Comparison of ENCODE assay signal across 11 cellular contexts in genomic region chr18:76452357-76452756, GRCh38. TPM values are rescaled to one million over a fixed set of nuclear protein-coding genes. Genes with fewer than 3 reads are reported as not detected.
DNase-seq lines count a peak whose midpoint lies in the region; TF ChIP-seq lines count a peak whose summit lies in the region.
"Had no signal": no experiment of that assay in that cellular context is flagged by ENCODE, and none has a peak within 500 bp of the region (broad histone marks: within the 10 kb centered on the region; RNA-seq: fewer than 3 reads in every experiment).

No MANE protein-coding gene starts in this region.

- POLR2A ChIA-PET in OCI-LY7 (lab: Charles Lee): no interaction called here

- H3F3A ChIP-seq in neural progenitor cell (ENCODE audit: low read depth): peaks cover 61% of the 10 kb centered on the region

- no peaks in the 10 kb centered on the region for H3K27me3 ChIP-seq in neural progenitor cell

- intact Hi-C loops in OCI-LY7 (cut with micrococcal nuclease; ENCODE audit: unreplicated experiment): no loop called here

- peaks cover 66% of the 10 kb centered on the region for H3K4me1 Mint-ChIP-seq in chondrocyte (ENCODE audit: low read depth)
- H3K4me1 Mint-ChIP-seq in neural progenitor cell: peaks cover 88% of the 10 kb centered on the region
- peaks cover 10% of the 10 kb centered on the region for H3K4me1 Mint-ChIP-seq in T-helper 2 cell treated with Interferon-gamma antibody and Interleukin-4, amounts not matched to agents 5 μg/mL and 100 μg/mL, for 36 hours (ENCODE audit: low read depth)

- H3K4me1 ChIP-seq in neural progenitor cell: peaks cover 84% of the 10 kb centered on the region
- H3K4me1 ChIP-seq in OCI-LY7 (ENCODE audit: insufficient read depth, low read length, poor library complexity, severe bottlenecking): peaks cover 6% of the 10 kb centered on the region

- H3K27me3 Mint-ChIP-seq in chondrocyte (ENCODE audit: low read depth): no peaks in the 10 kb centered on the region
- H3K27me3 Mint-ChIP-seq in neural progenitor cell (ENCODE audit: insufficient read depth, low read depth): peaks cover 10% of the 10 kb centered on the region
- H3K27me3 Mint-ChIP-seq in T-helper 2 cell treated with Interferon-gamma antibody and Interleukin-4, amounts not matched to agents 5 μg/mL and 100 μg/mL, for 36 hours (ENCODE audit: low read depth): peaks cover 45% of the 10 kb centered on the region

- H3K9me2 ChIP-seq in OCI-LY7 (ENCODE audit: insufficient read depth, low read length): no peaks in the 10 kb centered on the region

- H3K36me3 ChIP-seq in neural progenitor cell (no peaks in the 10 kb centered on the region), OCI-LY7 (ENCODE audit: insufficient read depth, low read length) (no peaks in the 10 kb centered on the region)

- H3K27ac ChIP-seq in neural progenitor cell: peak overlapping the region; percentile 35
- H3K27ac ChIP-seq in OCI-LY7 (ENCODE audit: low read depth, low read length, poor library complexity, severe bottlenecking): no peak overlapping the region
- H3K27ac ChIP-seq: PC-9 had no signal

- peaks cover 100% of the 10 kb centered on the region for H3K79me2 ChIP-seq in neural progenitor cell (ENCODE audit: low read depth)
- H3K79me2 ChIP-seq in OCI-LY7 (ENCODE audit: insufficient read depth, low read depth, low read length): peaks cover 93% of the 10 kb centered on the region

- H3K36me3 Mint-ChIP-seq in chondrocyte (ENCODE audit: low read depth) (no peaks in the 10 kb centered on the region), neural progenitor cell (peaks cover 3% of the 10 kb centered on the region)
- H3K36me3 Mint-ChIP-seq in T-helper 2 cell treated with Interferon-gamma antibody and Interleukin-4, amounts not matched to agents 5 μg/mL and 100 μg/mL, for 36 hours (ENCODE audit: low read depth): no peaks in the 10 kb centered on the region

- peak overlapping the region; percentile 77 for H3K4me3 Mint-ChIP-seq in chondrocyte (ENCODE audit: unreplicated experiment)
- H3K4me3 Mint-ChIP-seq in neural progenitor cell: peak overlapping the region; percentile 84
- no peak overlapping the region for H3K4me3 Mint-ChIP-seq in T-helper 2 cell treated with Interferon-gamma antibody and Interleukin-4, amounts not matched to agents 5 μg/mL and 100 μg/mL, for 36 hours

- CTCF ChIA-PET in OCI-LY7 (lab: Charles Lee; ENCODE audit: unreplicated experiment): no interaction called here

- H3K4me2 ChIP-seq in neural progenitor cell (peak overlapping the region; percentile 83), OCI-LY7 (ENCODE audit: low read length) (no peak overlapping the region)
- H3K4me2 ChIP-seq: PC-9 had no signal

- H2AFZ ChIP-seq in neural progenitor cell (replicated peaks) (no peak overlapping the region), OCI-LY7 (ENCODE audit: low read length) (no peak overlapping the region)
- H2AFZ ChIP-seq: PC-9 had no signal

- H3K9me3 ChIP-seq in neural progenitor cell (ENCODE audit: low read depth) (no peaks in the 10 kb centered on the region), OCI-LY7 (ENCODE audit: low read length) (no peaks in the 10 kb centered on the region)

- no peak for TF ChIP-seq CTCF in chondrocyte (IDR thresholded peaks at IDR 0.05)
- TF ChIP-seq CTCF in neural progenitor cell (IDR thresholded peaks at IDR 0.05): no peak
- no peak for TF ChIP-seq CTCF in OCI-LY7 (conservative IDR thresholded peaks at IDR 0.05; ENCODE audit: low read length)

- BruUV-seq in OCI-LY7 (replicated peaks; lab: Mats Ljungman, UMichigan): no TSS peak

- no peaks in the 10 kb centered on the region for H3K9me3 Mint-ChIP-seq in chondrocyte (ENCODE audit: low read depth)
- H3K9me3 Mint-ChIP-seq in neural progenitor cell: no peaks in the 10 kb centered on the region
- no peaks in the 10 kb centered on the region for H3K9me3 Mint-ChIP-seq in T-helper 2 cell treated with Interferon-gamma antibody and Interleukin-4, amounts not matched to agents 5 μg/mL and 100 μg/mL, for 36 hours
- H3K9me3 Mint-ChIP-seq: effector memory CD8-positive, alpha-beta T cell had no signal

- H3K4me3 ChIP-seq in neural progenitor cell (peak overlapping the region; percentile 49), OCI-LY7 (ENCODE audit: low read depth, low read length, poor library complexity, severe bottlenecking) (no peak overlapping the region)
- H3K4me3 ChIP-seq: PC-9 had no signal

- DNase-seq in EH (ENCODE audit: low read depth) (peak; percentile 59), MV-4-11 (lab: John Stamatoyannopoulos, UW) (peak; percentile 52), chondrocyte (ENCODE audit: low spot score) (no peak), neural progenitor cell (ENCODE audit: low spot score) (no peak), OCI-LY7 (ENCODE audit: low spot score) (no peak), T-helper 1 cell (no peak)
- DNase-seq in activated effector memory CD4-positive, alpha-beta T cell treated with anti-CD3 and anti-CD28 coated beads, Interleukin-2, amount 50 U/mL, for 16 hours: no peak
- DNase-seq in T-helper 2 cell treated with Interferon-gamma antibody and Interleukin-4, amounts not matched to agents 5 μg/mL and 100 μg/mL, for 36 hours (ENCODE audit: low spot score): no peak
- DNase-seq: activated CD8-positive, alpha-beta T cell treated with anti-CD3 and anti-CD28 coated beads, Interleukin-2, amount 10 ng/mL, durations not matched to agents 7 days and 5 days; effector memory CD8-positive, alpha-beta T cell; PC-9 had no signal

- H3K9ac ChIP-seq in neural progenitor cell: no peak overlapping the region

- peak overlapping the region; percentile 91 for H3K27ac Mint-ChIP-seq in chondrocyte (ENCODE audit: unreplicated experiment)
- peak overlapping the region; percentile 59 for H3K27ac Mint-ChIP-seq in neural progenitor cell
- no peak overlapping the region for H3K27ac Mint-ChIP-seq in T-helper 2 cell treated with Interferon-gamma antibody and Interleukin-4, amounts not matched to agents 5 μg/mL and 100 μg/mL, for 36 hours
- H3K27ac Mint-ChIP-seq: activated CD8-positive, alpha-beta T cell treated with anti-CD3 and anti-CD28 coated beads, Interleukin-2, amount 10 ng/mL, durations not matched to agents 7 days and 5 days; effector memory CD8-positive, alpha-beta T cell had no signal

- H4K20me1 ChIP-seq in neural progenitor cell (ENCODE audit: low read depth): peaks cover 100% of the 10 kb centered on the region
- peaks cover 11% of the 10 kb centered on the region for H4K20me1 ChIP-seq in OCI-LY7 (ENCODE audit: insufficient read depth, low read length)

RNA-seq across cellular contexts. Expression of gene ZNF516, which starts 42.7 kb away (rescaled TPM):
- 26.1 to 31.8 TPM (median 27.7 TPM) in 3 replicates for total RNA-seq in chondrocyte
- 45.5 and 83.3 TPM in 2 replicates for total RNA-seq in neural progenitor cell (ENCODE audit: low replicate concordance)
- 14.3 and 16.2 TPM in 2 replicates for total RNA-seq in OCI-LY7 (2014; rRNA removed; shearing (Covaris generic))
- total RNA-seq in OCI-LY7 (2022): 32.3 and 38.2 TPM in 2 replicates

Comparison
In these comparisons a context has a peak if more than half of its experiments do, and no peak if none do; other contexts are left out.
1. DNase-seq: peak in EH (single experiment) and MV-4-11 (single experiment); none in chondrocyte (single experiment), neural progenitor cell (single experiment), activated effector memory CD4-positive, alpha-beta T cell treated with anti-CD3 and anti-CD28 coated beads, Interleukin-2, amount 50 U/mL, for 16 hours (single experiment), OCI-LY7 (single experiment), T-helper 2 cell treated with Interferon-gamma antibody and Interleukin-4, amounts not matched to agents 5 μg/mL and 100 μg/mL, for 36 hours (single experiment) and T-helper 1 cell (0 of 5).